Comparison of ENCODE assay signal across 8 cellular contexts in genomic region chr6:159789377-159790148, GRCh38. TPM values are rescaled to one million over a fixed set of nuclear protein-coding genes. Genes with fewer than 3 reads are reported as not detected.
DNase-seq lines count a peak whose midpoint lies in the region; ATAC-seq, FAIRE-seq and TF ChIP-seq lines count a peak whose summit lies in the region.

TCP1 (minus strand) TSS chr6:159789602; CDS start chr6:159789468, 134 bp downstream.

- TF ChIP-seq CTCF in AG04449 (IDR thresholded peaks at IDR 0.05; ENCODE audit: insufficient read depth, low read length, missing control alignments) (no peak), WI38 (IDR thresholded peaks at IDR 0.05; ENCODE audit: low read depth, low read length) (no peak), bronchial epithelial cell (IDR thresholded peaks at IDR 0.05; ENCODE audit: insufficient read depth, low read length, severe bottlenecking) (no peak)

- no peaks in the 10 kb centered on the region for H3K27me3 ChIP-seq in bronchial epithelial cell (ENCODE audit: control insufficient read depth, insufficient read depth, low read length)
- H3K27me3 ChIP-seq in iPS-20b (ENCODE audit: insufficient read depth, low read length) = no peaks in the 10 kb centered on the region

- peaks cover 4% of the 10 kb centered on the region for H3K36me3 ChIP-seq in bronchial epithelial cell (ENCODE audit: control insufficient read depth, insufficient read depth, low read length)
- peaks cover 62% of the 10 kb centered on the region for H3K36me3 ChIP-seq in iPS-20b (ENCODE audit: insufficient read depth, low read depth, low read length)

- H3K27ac ChIP-seq in iPS-20b (ENCODE audit: low read length) = peak within 1 kb of the TSS; percentile 65
- peak within 1 kb of the TSS; percentile 80 to 98 (median 93) for H3K27ac ChIP-seq in skin epidermis

- CTCF ChIA-PET in AG04449 (lab: Yijun Ruan, JAX) = interaction anchor here (0.7 to 4.2 kb wide), 6 partner anchors 44 to 153 kb away, joined by 3 to 21 read pairs (median 4); partner anchors contain the start of gene WTAP

- ATAC-seq in GM18907 (IDR thresholded peaks at IDR 0.05; ENCODE audit: unreplicated experiment) (peak; percentile 76), HG03159 (IDR thresholded peaks at IDR 0.05; ENCODE audit: unreplicated experiment) (peak; percentile 67)

- peak within 1 kb of the TSS; percentile 96 for H3K9ac ChIP-seq in iPS-20b (ENCODE audit: low read depth, low read length)

- H3K9me3 ChIP-seq in iPS-20b (ENCODE audit: insufficient read depth, low read depth, low read length) = no peaks in the 10 kb centered on the region

- peak within 1 kb of the TSS; percentile 95 for H3K4me3 ChIP-seq in AG04449 (ENCODE audit: low read depth, low read length)
- peak within 1 kb of the TSS; percentile 93 for H3K4me3 ChIP-seq in WI38 (ENCODE audit: low read depth, low read length)
- H3K4me3 ChIP-seq in bronchial epithelial cell (ENCODE audit: low read depth, low read length) = peak within 1 kb of the TSS; percentile 91
- peak within 1 kb of the TSS; percentile 89 for H3K4me3 ChIP-seq in iPS-20b (ENCODE audit: low read length)
- H3K4me3 ChIP-seq in skin epidermis = peak within 1 kb of the TSS; percentile 86 to 100 (median 95)

- FAIRE-seq in bronchial epithelial cell (lab: Jason Lieb, UNC) = no peak

- POLR2A ChIA-PET in AG04449 (lab: Yijun Ruan, JAX) = interaction anchor here (0.6 to 1.7 kb wide), 12 partner anchors 11 to 97 kb away, joined by 3 to 12 read pairs (median 4); partner anchors contain the start of genes PNLDC1, SOD2 and WTAP

- H3K4me1 ChIP-seq in iPS-20b (ENCODE audit: insufficient read depth, low read length) = peaks cover 4% of the 10 kb centered on the region; the same call in 1 of the 2 replicates

- DNase-seq in AG04449 (ENCODE audit: low read depth, low spot score) (peak; percentile 98), NCI-H2227 treated with DMSO at 0.1 percent for 48 hours (lab: John Stamatoyannopoulos, UW) (peak; percentile 96), bronchial epithelial cell (ENCODE audit: low read depth) (peak; percentile 99)

RNA-seq across cellular contexts. Expression of gene TCP1, which starts in this region (rescaled TPM):
- 150 and 202 TPM in 2 replicates for total RNA-seq in bronchial epithelial cell

Comparison
In these comparisons a context has a peak if more than half of its experiments do, and no peak if none do; other contexts are left out.
1. Peak in every context shown above with its lines: DNase-seq, ATAC-seq, H3K4me3 ChIP-seq and H3K27ac ChIP-seq.